25 cellular contexts compared by ENCODE assay signal in the genomic region with DNA sequence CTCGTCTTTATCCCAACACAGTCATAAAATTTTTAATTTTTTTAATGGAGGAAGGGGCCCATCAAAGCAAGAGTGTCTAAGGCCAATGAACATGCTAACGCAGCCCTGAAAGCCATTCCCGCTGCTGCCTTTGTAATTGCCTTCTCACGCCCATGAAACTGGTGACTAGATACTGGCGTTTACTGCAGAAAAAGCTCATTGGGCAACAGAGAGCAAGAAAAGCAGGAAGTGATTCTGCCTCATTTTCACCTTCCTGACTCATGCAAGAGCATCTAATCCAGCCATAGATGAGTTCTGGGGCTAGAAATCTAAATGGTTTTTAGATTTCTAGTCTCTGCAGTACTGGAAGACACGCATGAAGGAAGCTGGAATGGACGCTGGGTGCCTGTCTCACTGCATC.
DNase-seq lines count a peak whose midpoint lies in the region; ATAC-seq and TF ChIP-seq lines count a peak whose summit lies in the region.
"Had no signal": no experiment of that assay in that cellular context is flagged by ENCODE, and none has a peak within 500 bp of the region (broad histone marks: within the 10 kb centered on the region; RNA-seq: fewer than 3 reads in every experiment).

No MANE protein-coding gene starts in this region.

- no peaks in the 10 kb centered on the region for H3K9me3 ChIP-seq in OCI-LY7 (ENCODE audit: low read length)
- no peaks in the 10 kb centered on the region for H3K9me3 ChIP-seq in esophagus squamous epithelium
- H3K9me3 ChIP-seq: A549, body of pancreas, gastroesophageal sphincter, left ventricle myocardium inferior, neutrophil had no signal

- H3K27ac Mint-ChIP-seq in stimulated activated naive CD8-positive, alpha-beta T cell treated with anti-CD3 and anti-CD28 coated beads, Interleukin-15, amount 100 ng/mL, for 72 hours = no peak overlapping the region
- H3K27ac Mint-ChIP-seq: activated CD4-positive, alpha-beta memory T cell treated with anti-CD3 and anti-CD28 coated beads, Interleukin-2, amount 10 ng/mL, durations not matched to agents 7 days and 5 days; activated T-cell treated with anti-CD3 and anti-CD28 coated beads, Interleukin-2, amount 50 U/mL, for 24 hours; stimulated activated effector memory CD8-positive, alpha-beta T cell treated with anti-CD3 and anti-CD28 coated beads, Interleukin-12 subunit alpha, Interleukin-12 subunit beta, amount 100 ng/mL, for 72 hours had no signal

- intact Hi-C loops in OCI-LY7 (cut with micrococcal nuclease; ENCODE audit: unreplicated experiment) = no loop called here
- intact Hi-C loops in esophagus squamous epithelium (cut with DNase I) = no loop called here

- H3K27me3 ChIP-seq in esophagus squamous epithelium = no peaks in the 10 kb centered on the region
- H3K27me3 ChIP-seq: body of pancreas, gastroesophageal sphincter, neutrophil had no signal

- H3K4me3 Mint-ChIP-seq in stimulated activated naive CD8-positive, alpha-beta T cell treated with anti-CD3 and anti-CD28 coated beads, Interleukin-15, amount 100 ng/mL, for 72 hours = no peak overlapping the region
- H3K4me3 Mint-ChIP-seq: activated CD4-positive, alpha-beta memory T cell treated with anti-CD3 and anti-CD28 coated beads, Interleukin-2, amount 10 ng/mL, durations not matched to agents 7 days and 5 days; activated T-cell treated with anti-CD3 and anti-CD28 coated beads, Interleukin-2, amount 50 U/mL, for 24 hours; CD14-positive monocyte; stimulated activated effector memory CD8-positive, alpha-beta T cell treated with anti-CD3 and anti-CD28 coated beads, Interleukin-12 subunit alpha, Interleukin-12 subunit beta, amount 100 ng/mL, for 72 hours had no signal

- TF ChIP-seq CTCF in OCI-LY7 (conservative IDR thresholded peaks at IDR 0.05; ENCODE audit: low read length) (no peak), esophagus squamous epithelium (IDR thresholded peaks at IDR 0.05) (no peak)

- H3K36me3 ChIP-seq in OCI-LY7 (ENCODE audit: insufficient read depth, low read length) (no peaks in the 10 kb centered on the region), esophagus squamous epithelium (no peaks in the 10 kb centered on the region)
- H3K36me3 ChIP-seq: gastroesophageal sphincter, left ventricle myocardium inferior, neutrophil had no signal

- POLR2A ChIA-PET in OCI-LY7 (lab: Charles Lee) = interaction anchor here (0.6 to 1.6 kb wide), 8 partner anchors 8 to 411 kb away, joined by 3 to 4 read pairs (median 4); no protein-coding TSS in a partner anchor

- no peaks in the 10 kb centered on the region for H3K9me2 ChIP-seq in OCI-LY7 (ENCODE audit: insufficient read depth, low read length)

- no peaks in the 10 kb centered on the region for H4K20me1 ChIP-seq in OCI-LY7 (ENCODE audit: insufficient read depth, low read length)

- in situ Hi-C loops in G401 (cut with HindIII; ENCODE audit: low sequenced_read_pairs) = no loop called here

- 77 to 79% methylated on average over 5 to 7 of the region's 7 CpGs for WGBS in esophagus squamous epithelium, 2 donors

- ATAC-seq in stimulated activated naive CD8-positive, alpha-beta T cell treated with anti-CD3 and anti-CD28 coated beads, Interleukin-15, Interleukin-2, amounts not matched to agents 100 U/mL and 50 U/mL, for 24 hours = peak; percentile 42
- ATAC-seq in stimulated activated naive CD8-positive, alpha-beta T cell treated with anti-CD3 and anti-CD28 coated beads, Interleukin-15, amount 100 ng/mL, for 72 hours = no peak
- no peak for ATAC-seq in GM21423 (IDR thresholded peaks at IDR 0.05; ENCODE audit: unreplicated experiment)
- ATAC-seq: A549; body of pancreas; gastroesophageal sphincter; HCT116; stimulated activated effector memory CD8-positive, alpha-beta T cell treated with anti-CD3 and anti-CD28 coated beads, Interleukin-12 subunit alpha, Interleukin-12 subunit beta, amount 100 ng/mL, for 72 hours had no signal

- peaks cover 12% of the 10 kb centered on the region for H3K4me1 Mint-ChIP-seq in stimulated activated naive CD8-positive, alpha-beta T cell treated with anti-CD3 and anti-CD28 coated beads, Interleukin-15, amount 100 ng/mL, for 72 hours
- H3K4me1 Mint-ChIP-seq: stimulated activated effector memory CD8-positive, alpha-beta T cell treated with anti-CD3 and anti-CD28 coated beads, Interleukin-12 subunit alpha, Interleukin-12 subunit beta, amount 100 ng/mL, for 72 hours had no signal

- TF ChIP-seq POLR2A in esophagus squamous epithelium (IDR thresholded peaks at IDR 0.05) = no peak

- H3K4me3 ChIP-seq in OCI-LY7 (ENCODE audit: low read depth, low read length, poor library complexity, severe bottlenecking) (no peak overlapping the region), esophagus squamous epithelium (no peak overlapping the region)
- H3K4me3 ChIP-seq: A549, body of pancreas, gastroesophageal sphincter, left ventricle myocardium inferior had no signal

- H2AFZ ChIP-seq in OCI-LY7 (ENCODE audit: low read length) = peak overlapping the region; percentile 47; the same call in 1 of the 2 replicates

- DNase-seq in stimulated activated naive CD8-positive, alpha-beta T cell treated with anti-CD3 and anti-CD28 coated beads, Interleukin-15, Interleukin-2, amounts not matched to agents 100 U/mL and 50 U/mL, for 24 hours = no peak
- DNase-seq in stimulated activated naive CD8-positive, alpha-beta T cell treated with anti-CD3 and anti-CD28 coated beads, Interleukin-15, amount 100 ng/mL, for 72 hours = no peak
- DNase-seq in OCI-LY7 (ENCODE audit: low spot score) (no peak), esophagus squamous epithelium (lab: John Stamatoyannopoulos, UW) (no peak), C1 segment of cervical spinal cord (lab: John Stamatoyannopoulos, UW) (no peak), G401 (ENCODE audit: low spot score) (no peak), NCI-H748 treated with DMSO at 0.1 percent for 48 hours (lab: John Stamatoyannopoulos, UW) (no peak)
- DNase-seq: activated CD4-positive, alpha-beta memory T cell treated with anti-CD3 and anti-CD28 coated beads, Interleukin-2, amount 10 ng/mL, durations not matched to agents 7 days and 5 days; activated naive CD4-positive, alpha-beta T cell treated with anti-CD3 and anti-CD28 coated beads, Interleukin-2, amount 50 U/mL, for 16 hours; activated T-cell treated with anti-CD3 and anti-CD28 coated beads, Interleukin-2, amount 50 U/mL, for 24 hours; body of pancreas; DMS79; KBM-7; left ventricle myocardium inferior; NCI-H1417; NCI-H2171; SW 1271 had no signal

- BruUV-seq in OCI-LY7 (replicated peaks; lab: Mats Ljungman, UMichigan) = no TSS peak

- no peak overlapping the region for H3K27ac ChIP-seq in OCI-LY7 (ENCODE audit: low read depth, low read length, poor library complexity, severe bottlenecking)
- H3K27ac ChIP-seq in esophagus squamous epithelium = peak overlapping the region; percentile 3 to 62 (median 33)
- H3K27ac ChIP-seq: A549, body of pancreas, gastroesophageal sphincter, left ventricle myocardium inferior, neutrophil, RWPE1 had no signal

- H3K79me2 ChIP-seq in OCI-LY7 (ENCODE audit: insufficient read depth, low read depth, low read length) = no peaks in the 10 kb centered on the region

- no peak overlapping the region for H3K4me2 ChIP-seq in OCI-LY7 (ENCODE audit: low read length)
- H3K4me2 ChIP-seq: A549 had no signal

- no peaks in the 10 kb centered on the region for H3K9me3 Mint-ChIP-seq in stimulated activated naive CD8-positive, alpha-beta T cell treated with anti-CD3 and anti-CD28 coated beads, Interleukin-15, amount 100 ng/mL, for 72 hours
- H3K9me3 Mint-ChIP-seq: activated CD4-positive, alpha-beta memory T cell treated with anti-CD3 and anti-CD28 coated beads, Interleukin-2, amount 10 ng/mL, durations not matched to agents 7 days and 5 days; activated T-cell treated with anti-CD3 and anti-CD28 coated beads, Interleukin-2, amount 50 U/mL, for 24 hours; stimulated activated effector memory CD8-positive, alpha-beta T cell treated with anti-CD3 and anti-CD28 coated beads, Interleukin-12 subunit alpha, Interleukin-12 subunit beta, amount 100 ng/mL, for 72 hours had no signal

- CTCF ChIA-PET in OCI-LY7 (lab: Charles Lee; ENCODE audit: unreplicated experiment) = no interaction called here

- peaks cover 2% of the 10 kb centered on the region for H3K4me1 ChIP-seq in OCI-LY7 (ENCODE audit: insufficient read depth, low read length, poor library complexity, severe bottlenecking)
- H3K4me1 ChIP-seq in esophagus squamous epithelium = peaks cover 0 to 41% (median 5%) of the 10 kb centered on the region in 3 donors
- H3K4me1 ChIP-seq: gastroesophageal sphincter had no signal

- H3K27me3 Mint-ChIP-seq in stimulated activated naive CD8-positive, alpha-beta T cell treated with anti-CD3 and anti-CD28 coated beads, Interleukin-15, amount 100 ng/mL, for 72 hours = no peaks in the 10 kb centered on the region
- H3K27me3 Mint-ChIP-seq: activated CD4-positive, alpha-beta memory T cell treated with anti-CD3 and anti-CD28 coated beads, Interleukin-2, amount 10 ng/mL, durations not matched to agents 7 days and 5 days; activated T-cell treated with anti-CD3 and anti-CD28 coated beads, Interleukin-2, amount 50 U/mL, for 24 hours had no signal
